In genomic region chr1:67945733-67946374, GRCh38 we compare ENCODE assay signal across 11 cellular contexts.
A peak's percentile ranks its signal among the peaks of the same experiment; 100 is the strongest.
DNase-seq lines count a peak whose midpoint lies in the region; ATAC-seq, FAIRE-seq and TF ChIP-seq lines count a peak whose summit lies in the region.
"Had no signal": no experiment of that assay in that cellular context is flagged by ENCODE, and none has a peak within 500 bp of the region (broad histone marks: within the 10 kb centered on the region; RNA-seq: fewer than 3 reads in every experiment).

No MANE protein-coding gene starts in this region.

- ATAC-seq in right lobe of liver, result peak in 3 of 4 donors; percentile 17 to 26 (median 21)
- ATAC-seq in HepG2, result no peak
- peak; percentile 53 for ATAC-seq in aorta (ENCODE audit: low FRiP score)
- ATAC-seq: activated CD8-positive, alpha-beta T cell treated with anti-CD3 and anti-CD28 coated beads, Interleukin-2, amount 10 ng/mL, durations not matched to agents 7 days and 5 days had no signal

- H3K9me3 ChIP-seq in right lobe of liver (no peaks in the 10 kb centered on the region), HepG2 (ENCODE audit: low read length) (no peaks in the 10 kb centered on the region), aorta (ENCODE audit: control insufficient read depth, low read length) (no peaks in the 10 kb centered on the region), vagina (no peaks in the 10 kb centered on the region)

- no peak overlapping the region for H2AFZ ChIP-seq in HepG2 (ENCODE audit: low read length)

- intact Hi-C loops in right lobe of liver (cut with DNase I), result no loop called here
- intact Hi-C loops in HepG2 (cut with micrococcal nuclease; ENCODE audit: unreplicated experiment), result no loop called here
- intact Hi-C loops in aorta (cut with DNase I), result no loop called here
- intact Hi-C loops in vagina (cut with DNase I), result no loop called here

- H3K4me3 ChIP-seq in right lobe of liver (no peak overlapping the region), HepG2 (replicated peaks in 1 of 3; ENCODE audit: insufficient read depth in 1 of 3, low read depth in 2 of 3, low read length in 3 of 3) (no peak overlapping the region), aorta (ENCODE audit: low read length in 2 of 2) (no peak overlapping the region), vagina (no peak overlapping the region)

- in situ Hi-C loops in HepG2 (cut with HindIII; ENCODE audit: extremely low pct_ligation_motif_present, low pct_unique_long_range_greater_than_20kb), result no loop called here

- no peak overlapping the region for H3K9ac ChIP-seq in HepG2 (ENCODE audit: insufficient read depth, low read depth, low read length)

- TF ChIP-seq POLR2A in right lobe of liver (IDR thresholded peaks at IDR 0.05), result no peak
- no peak for TF ChIP-seq POLR2A in HepG2 (IDR thresholded peaks at IDR 0.05; ENCODE audit: insufficient read depth in 1 of 2, low read depth in 2 of 2, low read length in 2 of 2)
- TF ChIP-seq POLR2A in vagina (IDR thresholded peaks at IDR 0.05), result no peak

- TF ChIP-seq CTCF in right lobe of liver (IDR thresholded peaks at IDR 0.05) (no peak), HepG2 (CRISPR knock-in tag; IDR thresholded peaks at IDR 0.05) (no peak), vagina (IDR thresholded peaks at IDR 0.05) (no peak)

- WGBS in right lobe of liver (ENCODE audit: insufficient coverage, low coverage, low lambda C conversion rate, missing lambda C conversion rate), result 81% methylated on average over 5 of the region's 7 CpGs
- 7% methylated on average over 7 of the region's 7 CpGs for WGBS in HepG2 (ENCODE audit: low lambda C conversion rate)
- 22 to 23% methylated on average over 7 of the region's 7 CpGs for WGBS in aorta, 2 donors

- DNase-seq in right lobe of liver, result no peak
- no peak for DNase-seq in HepG2 (ENCODE audit: low spot score)
- DNase-seq in SHP77 treated with DMSO at 0.1 percent for 48 hours (lab: John Stamatoyannopoulos, UW), result peak; percentile 62
- DNase-seq in hippocampal formation (lab: John Stamatoyannopoulos, UW), result peak; percentile 3 to 5
- DNase-seq in aorta, result no peak
- no peak for DNase-seq in vagina (ENCODE audit: extremely low spot score in 2 of 2)
- DNase-seq in GF-D8 (lab: John Stamatoyannopoulos, UW), result no peak
- DNase-seq in HEK293T (ENCODE audit: extremely low spot score), result no peak
- DNase-seq: activated CD8-positive, alpha-beta T cell treated with anti-CD3 and anti-CD28 coated beads, Interleukin-2, amount 10 ng/mL, durations not matched to agents 7 days and 5 days; activated naive CD8-positive, alpha-beta T cell treated with anti-CD3 and anti-CD28 coated beads, Interleukin-2, amount 10 ng/mL, durations not matched to agents 7 days and 5 days; effector memory CD4-positive, alpha-beta T cell had no signal

- no peak overlapping the region for H3K4me2 ChIP-seq in HepG2 (ENCODE audit: low read depth, low read length)

- CTCF ChIA-PET in HepG2 (lab: Yijun Ruan, JAX; ENCODE audit: low intra/inter-chr PET ratio, low total read pairs), result no interaction called here
- CTCF ChIA-PET in HEK293T (lab: Yijun Ruan, JAX), result no interaction called here

- H3K27me3 ChIP-seq in right lobe of liver (no peaks in the 10 kb centered on the region), HepG2 (ENCODE audit: control insufficient read depth in 1 of 2, insufficient read depth in 2 of 2, low read length in 2 of 2) (no peaks in the 10 kb centered on the region), aorta (ENCODE audit: control insufficient read depth in 1 of 2, insufficient read depth in 2 of 2, low read length in 1 of 2) (no peaks in the 10 kb centered on the region), vagina (no peaks in the 10 kb centered on the region)

- POLR2A ChIA-PET in HepG2 (lab: Yijun Ruan, JAX), result no interaction called here
- POLR2A ChIA-PET in HEK293T (lab: Yijun Ruan, JAX), result no interaction called here

- no peak for TF ChIP-seq RAD21 in HepG2 (CRISPR knock-in tag; IDR thresholded peaks at IDR 0.05)

- no peaks in the 10 kb centered on the region for H3K79me2 ChIP-seq in HepG2 (ENCODE audit: insufficient read depth, low read length)

- H3K36me3 ChIP-seq in right lobe of liver (no peaks in the 10 kb centered on the region), HepG2 (replicated peaks in 1 of 2; ENCODE audit: control insufficient read depth in 1 of 2, insufficient read depth in 2 of 2, low read length in 2 of 2) (no peaks in the 10 kb centered on the region), aorta (ENCODE audit: control insufficient read depth in 1 of 2, insufficient read depth in 2 of 2, low read length in 1 of 2) (no peaks in the 10 kb centered on the region), vagina (no peaks in the 10 kb centered on the region)

- H3K27ac ChIP-seq in right lobe of liver, result no peak overlapping the region
- H3K27ac ChIP-seq in HepG2 (ENCODE audit: extremely low read length, insufficient read depth, low read length), result no peak overlapping the region
- H3K27ac ChIP-seq in aorta (ENCODE audit: low read depth in 1 of 2, low read length in 2 of 2), result no peak overlapping the region
- no peak overlapping the region for H3K27ac ChIP-seq in vagina

- no TSS peak for BruUV-seq in HepG2 (replicated peaks; lab: Mats Ljungman, UMichigan)

- no peaks in the 10 kb centered on the region for H4K20me1 ChIP-seq in HepG2 (ENCODE audit: insufficient read depth, low read length)

- no peak for TF ChIP-seq EP300 in HepG2 (IDR thresholded peaks at IDR 0.05; ENCODE audit: low read depth in 2 of 2, low read length in 2 of 2)
- TF ChIP-seq EP300 in HepG2 (CRISPR knock-in tag; IDR thresholded peaks at IDR 0.05; ENCODE audit: borderline replicate concordance), result no peak

- no peak for FAIRE-seq in HepG2 (lab: Jason Lieb, UNC)

- H3K4me1 ChIP-seq in right lobe of liver (no peaks in the 10 kb centered on the region), HepG2 (ENCODE audit: insufficient read depth, low read length) (no peaks in the 10 kb centered on the region), aorta (ENCODE audit: control insufficient read depth in 1 of 2, insufficient read depth in 2 of 2, low read length in 2 of 2) (peaks cover 0 to 3% of the 10 kb centered on the region in 2 donors), vagina (no peaks in the 10 kb centered on the region)

TF ChIP-seq in HepG2, 621 proteins besides CTCF, POLR2A, EP300 and RAD21 (continues in another document):
- no peak for TF ChIP-seq SMAD9 (CRISPR knock-in tag; IDR thresholded peaks at IDR 0.05)
- no peak for TF ChIP-seq U2AF2 (IDR thresholded peaks at IDR 0.05; ENCODE audit: low read depth, low read length)
- TF ChIP-seq DDIT3 (CRISPR knock-in tag; IDR thresholded peaks at IDR 0.05), result no peak
- TF ChIP-seq ADNP (CRISPR knock-in tag; IDR thresholded peaks at IDR 0.05), result no peak
- no peak for TF ChIP-seq ZNF232 (CRISPR knock-in tag; IDR thresholded peaks at IDR 0.05; ENCODE audit: borderline replicate concordance)
- no peak for TF ChIP-seq ZNF205 (CRISPR knock-in tag; IDR thresholded peaks at IDR 0.05)
- no peak for TF ChIP-seq KDM6A (CRISPR knock-in tag; IDR thresholded peaks at IDR 0.05; ENCODE audit: low read depth)
- no peak for TF ChIP-seq CERS6 (CRISPR knock-in tag; IDR thresholded peaks at IDR 0.05)

TF ChIP-seq in HEK293T, 16 proteins besides CTCF, POLR2A, EP300 and RAD21:
- TF ChIP-seq TARDBP (IDR thresholded peaks at IDR 0.05) (no peak), L3MBTL2 (conservative IDR thresholded peaks at IDR 0.05) (no peak), SUZ12 (IDR thresholded peaks at IDR 0.05) (no peak), HDGF (IDR thresholded peaks at IDR 0.05; ENCODE audit: borderline replicate concordance) (no peak), PKNOX1 (IDR thresholded peaks at IDR 0.05) (no peak), FOXA1 (IDR thresholded peaks at IDR 0.05) (no peak), FOXM1 (IDR thresholded peaks at IDR 0.05; ENCODE audit: borderline replicate concordance) (no peak), ELF4 (IDR thresholded peaks at IDR 0.05) (no peak)

Comparison
In these comparisons a context has a peak if more than half of its experiments do, and no peak if none do; other contexts are left out.
1. DNase-seq: peak in SHP77 treated with DMSO at 0.1 percent for 48 hours (single experiment) and hippocampal formation (2 of 2); none in right lobe of liver (0 of 3), HepG2 (single experiment), aorta (0 of 2), vagina (0 of 2), GF-D8 (single experiment) and HEK293T (single experiment).